Comparison of ENCODE assay signal across 11 cellular contexts in genomic region chr9:131203438-131204219, GRCh38.
A peak's percentile ranks its signal among the peaks of the same experiment; 100 is the strongest.
DNase-seq lines count a peak whose midpoint lies in the region; ATAC-seq and TF ChIP-seq lines count a peak whose summit lies in the region.
"Had no signal": no experiment of that assay in that cellular context is flagged by ENCODE, and none has a peak within 500 bp of the region (broad histone marks: within the 10 kb centered on the region; RNA-seq: fewer than 3 reads in every experiment).

No MANE protein-coding gene starts in this region.

- H2AFZ ChIP-seq in DND-41 (ENCODE audit: low read depth, low read length), result no peak overlapping the region

- H3K9ac ChIP-seq in DND-41 (ENCODE audit: low read depth, low read length), result no peak overlapping the region
- H3K9ac ChIP-seq in iPS-20b (ENCODE audit: low read depth, low read length), result 0 out of 2 replicates have a peak overlapping the region, but pooled peaks have one; percentile 9

- H3K36me3 ChIP-seq in DND-41 (ENCODE audit: insufficient read depth, low read length) (peaks cover 74% of the 10 kb centered on the region), WERI-Rb-1 (peaks cover 96% of the 10 kb centered on the region), iPS-20b (ENCODE audit: insufficient read depth, low read depth, low read length) (peaks cover 77% of the 10 kb centered on the region)

- TF ChIP-seq CTCF in DND-41 (IDR thresholded peaks at IDR 0.05; ENCODE audit: borderline replicate concordance, extremely low read depth, low read length, poor library complexity, severe bottlenecking) (peak; percentile 48), HFFc6 (IDR thresholded peaks at IDR 0.05) (peak; percentile 46), WERI-Rb-1 (IDR thresholded peaks at IDR 0.05; ENCODE audit: low read depth, low read length) (peak; percentile 57)

- no peak overlapping the region for H3K27ac Mint-ChIP-seq in HFFc6
- H3K27ac Mint-ChIP-seq: natural killer cell had no signal

- H3K27ac ChIP-seq in DND-41 (ENCODE audit: low read length) (no peak overlapping the region), WERI-Rb-1 (no peak overlapping the region), iPS-20b (ENCODE audit: low read length) (no peak overlapping the region)

- H3K4me1 ChIP-seq in DND-41 (ENCODE audit: insufficient read depth, low read length), result no peaks in the 10 kb centered on the region
- peaks cover 11% of the 10 kb centered on the region; the same call in 1 of the 2 replicates for H3K4me1 ChIP-seq in iPS-20b (ENCODE audit: insufficient read depth, low read length)

- intact Hi-C loops in posterior vena cava (cut with DNase I), result no loop called here

- H3K27me3 ChIP-seq in DND-41 (ENCODE audit: insufficient read depth, low read length, poor library complexity), result no peaks in the 10 kb centered on the region
- H3K27me3 ChIP-seq in WERI-Rb-1 (ENCODE audit: insufficient read depth, low read depth, severe bottlenecking), result no peaks in the 10 kb centered on the region
- H3K27me3 ChIP-seq in iPS-20b (ENCODE audit: insufficient read depth, low read length), result no peaks in the 10 kb centered on the region

- no peaks in the 10 kb centered on the region for H3K79me2 ChIP-seq in DND-41 (ENCODE audit: insufficient read depth, low read length)

- H3K9me3 Mint-ChIP-seq in HFFc6, result no peaks in the 10 kb centered on the region
- H3K9me3 Mint-ChIP-seq: IgD-negative memory B cell, natural killer cell had no signal

- no peaks in the 10 kb centered on the region for H3K4me1 Mint-ChIP-seq in HFFc6 (ENCODE audit: low read depth)

- H3K4me3 ChIP-seq in DND-41 (ENCODE audit: low read depth in 1 of 2, low read length in 2 of 2) (no peak overlapping the region), WERI-Rb-1 (ENCODE audit: low read depth, low read length) (no peak overlapping the region), iPS-20b (ENCODE audit: low read length) (peak overlapping the region; percentile 21; the same call in 1 of the 2 replicates)

- DNase-seq in DND-41 (no peak), HFFc6 (no peak), WERI-Rb-1 (no peak), posterior vena cava (ENCODE audit: low spot score) (no peak)
- DNase-seq in stimulated activated CD8-positive, alpha-beta memory T cell treated with anti-CD3 and anti-CD28 coated beads, Interleukin-4, amount 100 ng/mL, for 48 hours, result no peak
- DNase-seq in activated CD4-positive, alpha-beta T cell treated with anti-CD3 and anti-CD28 coated beads, Interleukin-2, amount 50 U/mL, for 48 hours, result no peak
- DNase-seq: activated naive CD4-positive, alpha-beta T cell; natural killer cell had no signal

- H3K4me2 ChIP-seq in DND-41 (ENCODE audit: insufficient read depth, low read length), result no peak overlapping the region

- no peak overlapping the region for H3K4me3 Mint-ChIP-seq in HFFc6
- H3K4me3 Mint-ChIP-seq: natural killer cell had no signal

- no peaks in the 10 kb centered on the region; the same call in 1 of the 2 replicates for H3K27me3 Mint-ChIP-seq in HFFc6 (ENCODE audit: insufficient read depth)
- H3K27me3 Mint-ChIP-seq: IgD-negative memory B cell had no signal

- peaks cover 28% of the 10 kb centered on the region for H3K36me3 Mint-ChIP-seq in HFFc6 (ENCODE audit: low read depth)

- no peaks in the 10 kb centered on the region for H3K9me3 ChIP-seq in DND-41 (ENCODE audit: insufficient read depth, low read length, severe bottlenecking)
- no peaks in the 10 kb centered on the region for H3K9me3 ChIP-seq in WERI-Rb-1 (ENCODE audit: severe bottlenecking)
- H3K9me3 ChIP-seq in iPS-20b (ENCODE audit: insufficient read depth, low read depth, low read length), result no peaks in the 10 kb centered on the region

- ATAC-seq in DND-41 (ENCODE audit: insufficient read depth, low read depth), result peak; percentile 59; the same call in 2 of the 3 replicates
- ATAC-seq in HG03354 (IDR thresholded peaks at IDR 0.05; ENCODE audit: poor library complexity, severe bottlenecking, unreplicated experiment), result no peak

- H4K20me1 ChIP-seq in DND-41 (ENCODE audit: insufficient read depth, low read length), result no peaks in the 10 kb centered on the region
